1 cellular context compared by ENCODE assay signal in the genomic region with DNA sequence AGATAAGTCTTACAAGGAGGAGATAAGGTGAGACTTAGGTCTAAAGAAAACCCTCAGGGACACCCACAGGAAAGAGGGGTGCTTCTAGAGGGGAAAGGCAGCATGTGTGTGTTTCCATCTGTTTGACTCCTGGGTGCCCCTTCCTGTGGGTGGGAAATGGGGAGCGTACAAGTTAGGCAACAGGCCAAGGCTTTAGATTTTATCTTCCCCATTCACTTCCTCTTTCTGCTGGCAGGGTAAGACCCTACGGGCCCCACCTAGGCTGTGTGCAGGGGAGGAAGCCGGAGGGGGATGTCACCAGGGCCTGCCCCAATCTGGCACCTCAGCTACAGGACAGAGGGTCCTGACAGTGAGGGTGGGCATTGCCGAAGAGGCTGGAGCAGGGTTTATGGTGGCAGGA.
TF ChIP-seq lines count a peak whose summit lies in the region.

No MANE protein-coding gene starts in this region.

TF ChIP-seq in K562, 482 proteins besides CTCF, POLR2A, EP300 and RAD21:
- TF ChIP-seq ZBTB7A (IDR thresholded peaks at IDR 0.05; ENCODE audit: borderline replicate concordance, control insufficient read depth, low read depth, low read length): 0 out of 2 replicates have a peak, but pooled peaks have one; percentile 17
- TF ChIP-seq ATF7 (IDR thresholded peaks at IDR 0.05): no peak
- TF ChIP-seq NFIC (IDR thresholded peaks at IDR 0.05): 0 out of 2 replicates have a peak, but pooled peaks have one; percentile 25
- peak; percentile 98 for TF ChIP-seq SPI1 (IDR thresholded peaks at IDR 0.05; ENCODE audit: borderline replicate concordance, low read depth, low read length)
